20 cellular contexts compared by ENCODE assay signal in the genomic region with DNA sequence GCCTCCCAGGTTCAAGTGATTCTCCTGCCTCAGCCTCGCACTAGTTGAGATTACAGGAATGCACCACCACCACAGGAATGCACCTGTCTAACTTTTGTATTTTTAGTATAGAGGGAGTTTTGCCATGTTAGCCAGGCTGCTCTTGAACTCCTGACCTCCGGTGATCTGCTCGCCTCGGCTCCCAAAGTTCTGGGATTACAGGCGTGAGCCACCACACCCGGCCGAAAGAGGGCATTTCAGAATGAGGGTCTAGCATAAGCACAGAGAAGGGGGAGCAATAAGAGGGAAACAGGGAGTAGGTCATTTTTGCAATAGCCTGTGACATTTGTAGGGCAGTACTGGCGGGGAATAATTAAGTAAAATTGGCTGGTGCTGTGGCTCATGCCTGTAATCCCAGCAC. TPM values are rescaled to one million over a fixed set of nuclear protein-coding genes. Genes with fewer than 3 reads are reported as not detected.
DNase-seq lines count a peak whose midpoint lies in the region; ATAC-seq and TF ChIP-seq lines count a peak whose summit lies in the region.
"Had no signal": no experiment of that assay in that cellular context is flagged by ENCODE, and none has a peak within 500 bp of the region (broad histone marks: within the 10 kb centered on the region; RNA-seq: fewer than 3 reads in every experiment).

No MANE protein-coding gene starts in this region.

- no peaks in the 10 kb centered on the region for H3K36me3 ChIP-seq in mucosa of descending colon (ENCODE audit: low read depth)
- H3K36me3 ChIP-seq: brain microvascular endothelial cell, SJCRH30 had no signal

- no peaks in the 10 kb centered on the region for H3K9me3 ChIP-seq in mucosa of descending colon
- H3K9me3 ChIP-seq: BLaER1, SJCRH30 had no signal

- BruUV-seq in Calu3 (replicated peaks; lab: Mats Ljungman, UMichigan): no TSS peak

- DNase-seq in activated CD4-positive, alpha-beta T cell treated with anti-CD3 and anti-CD28 coated beads, Interleukin-2, amount 10 ng/mL, durations not matched to agents 24 days and 14 days: no peak
- no peak for DNase-seq in activated CD4-positive, alpha-beta T cell treated with anti-CD3 and anti-CD28 coated beads, Interleukin-2, amount 50 U/mL, for 48 hours
- no peak for DNase-seq in Calu3
- DNase-seq in neural crest cell (ENCODE audit: low read depth, low spot score): no peak
- no peak for DNase-seq in dedifferentiated amniotic fluid mesenchymal stem cell (ENCODE audit: extremely low spot score)
- no peak for DNase-seq in DMS79 (lab: John Stamatoyannopoulos, UW)
- no peak for DNase-seq in mucosa of descending colon
- DNase-seq: activated naive CD8-positive, alpha-beta T cell treated with anti-CD3 and anti-CD28 coated beads, Interleukin-2, amount 10 ng/mL, durations not matched to agents 7 days and 5 days; brain microvascular endothelial cell; cortex of kidney; DMS153; GF-D8; NCI-H1694 treated with DMSO at 0.1 percent for 48 hours; NCI-H226; SJCRH30; stimulated activated CD4-positive, alpha-beta T cell treated with anti-CD3 and anti-CD28 coated beads, Interleukin-4, amount 100 ng/mL, for 24 hours had no signal

- H3K4me3 Mint-ChIP-seq in activated CD4-positive, alpha-beta T cell treated with anti-CD3 and anti-CD28 coated beads, Interleukin-2, amount 10 ng/mL, durations not matched to agents 24 days and 14 days: peak overlapping the region; percentile 97
- H3K4me3 Mint-ChIP-seq in Calu3 (ENCODE audit: low read depth, unreplicated experiment) (peak overlapping the region; percentile 84), brain (peak overlapping the region; percentile 89 to 100 (median 99)), neural crest cell (peak overlapping the region; percentile 99)

- H3K4me3 ChIP-seq in mucosa of descending colon: no peak overlapping the region
- H3K4me3 ChIP-seq: BLaER1, GM12878, lung had no signal

- no peaks in the 10 kb centered on the region for H3K9me3 Mint-ChIP-seq in activated CD4-positive, alpha-beta T cell treated with anti-CD3 and anti-CD28 coated beads, Interleukin-2, amount 10 ng/mL, durations not matched to agents 24 days and 14 days
- H3K9me3 Mint-ChIP-seq in Calu3 (ENCODE audit: low read depth, unreplicated experiment): no peaks in the 10 kb centered on the region
- peaks cover 0 to 2% (median 0%) of the 10 kb centered on the region in 5 experiments for H3K9me3 Mint-ChIP-seq in brain
- no peaks in the 10 kb centered on the region for H3K9me3 Mint-ChIP-seq in neural crest cell
- H3K9me3 Mint-ChIP-seq: activated naive CD8-positive, alpha-beta T cell treated with anti-CD3 and anti-CD28 coated beads, Interleukin-2, amount 10 ng/mL, durations not matched to agents 7 days and 5 days had no signal

- peaks cover 2% of the 10 kb centered on the region for H3K27me3 Mint-ChIP-seq in activated CD4-positive, alpha-beta T cell treated with anti-CD3 and anti-CD28 coated beads, Interleukin-2, amount 10 ng/mL, durations not matched to agents 24 days and 14 days
- H3K27me3 Mint-ChIP-seq in Calu3 (ENCODE audit: unreplicated experiment) (no peaks in the 10 kb centered on the region), brain (peaks cover 5% of the 10 kb centered on the region), neural crest cell (ENCODE audit: low read depth) (no peaks in the 10 kb centered on the region)

- peaks cover 8% of the 10 kb centered on the region for H3K36me3 Mint-ChIP-seq in activated CD4-positive, alpha-beta T cell treated with anti-CD3 and anti-CD28 coated beads, Interleukin-2, amount 10 ng/mL, durations not matched to agents 24 days and 14 days (ENCODE audit: low read depth)
- H3K36me3 Mint-ChIP-seq in Calu3 (ENCODE audit: insufficient read depth, unreplicated experiment) (peaks cover 35% of the 10 kb centered on the region), brain (peaks cover 12% of the 10 kb centered on the region), neural crest cell (ENCODE audit: low read depth) (no peaks in the 10 kb centered on the region)
- H3K36me3 Mint-ChIP-seq: activated naive CD8-positive, alpha-beta T cell treated with anti-CD3 and anti-CD28 coated beads, Interleukin-2, amount 10 ng/mL, durations not matched to agents 7 days and 5 days had no signal

- CTCF ChIA-PET in Calu3 (lab: Charles Lee): interaction anchor here (0.6 to 2.1 kb wide), 3 partner anchors 9 to 386 kb away, joined by 4 to 7 read pairs (median 4); no protein-coding TSS in a partner anchor

- intact Hi-C loops in activated CD4-positive, alpha-beta T cell treated with anti-CD3 and anti-CD28 coated beads, Interleukin-2, amount 10 ng/mL, durations not matched to agents 24 days and 14 days (cut with micrococcal nuclease): loop anchor here (5.0 kb wide), 1 partner anchor 1914 kb away; the partner anchor contains the start of gene YPEL5
- intact Hi-C loops in Calu3 (cut with micrococcal nuclease; ENCODE audit: unreplicated experiment) (loop anchor here (5.0 kb wide), 1 partner anchor 54 kb away; no protein-coding TSS in a partner anchor), mucosa of descending colon (cut with DNase I, micrococcal nuclease) (no loop called here)

- H3K4me1 ChIP-seq in mucosa of descending colon (ENCODE audit: low read depth): peaks cover 5% of the 10 kb centered on the region
- H3K4me1 ChIP-seq: SJCRH30 had no signal

- H3K27ac Mint-ChIP-seq in activated CD4-positive, alpha-beta T cell treated with anti-CD3 and anti-CD28 coated beads, Interleukin-2, amount 10 ng/mL, durations not matched to agents 24 days and 14 days: no peak overlapping the region
- H3K27ac Mint-ChIP-seq in Calu3 (ENCODE audit: unreplicated experiment) (peak overlapping the region; percentile 78), brain (peak overlapping the region; percentile 48 to 100 (median 76)), neural crest cell (ENCODE audit: unreplicated experiment) (no peak overlapping the region)
- H3K27ac Mint-ChIP-seq: activated naive CD8-positive, alpha-beta T cell treated with anti-CD3 and anti-CD28 coated beads, Interleukin-2, amount 10 ng/mL, durations not matched to agents 7 days and 5 days had no signal

- H3K4me1 Mint-ChIP-seq in activated CD4-positive, alpha-beta T cell treated with anti-CD3 and anti-CD28 coated beads, Interleukin-2, amount 10 ng/mL, durations not matched to agents 24 days and 14 days: peaks cover 21% of the 10 kb centered on the region
- H3K4me1 Mint-ChIP-seq in Calu3 (ENCODE audit: low read depth, unreplicated experiment): peaks cover 25% of the 10 kb centered on the region
- peaks cover 39% of the 10 kb centered on the region for H3K4me1 Mint-ChIP-seq in brain
- H3K4me1 Mint-ChIP-seq in neural crest cell: peaks cover 27% of the 10 kb centered on the region

- TF ChIP-seq CTCF in Calu3 (IDR thresholded peaks at IDR 0.05; ENCODE audit: unreplicated experiment) (no peak), brain (conservative IDR thresholded peaks at IDR 0.05) (no peak), neural crest cell (conservative IDR thresholded peaks at IDR 0.05) (no peak), mucosa of descending colon (IDR thresholded peaks at IDR 0.05) (no peak)

- no peak for ATAC-seq in mucosa of descending colon
- ATAC-seq: GM12878 had no signal

RNA-seq across cellular contexts. Expression of gene SPAST, which starts 1.9 kb away (rescaled TPM):
- total RNA-seq in activated CD4-positive, alpha-beta T cell treated with anti-CD3 and anti-CD28 coated beads, Interleukin-2, amount 10 ng/mL, durations not matched to agents 24 days and 14 days: 19.5 and 20.9 TPM in 2 replicates
- total RNA-seq in Calu3 (2022) (18.5 and 18.8 TPM in 2 replicates), neural crest cell (34.1 and 34.6 TPM in 2 replicates), mucosa of descending colon (10 to 100 TPM; 17.2 to 18.9 (median 17.2) TPM)
- 13.3 TPM for polyA plus RNA-seq in brain (ENCODE audit: insufficient read depth, low read depth, low replicate concordance)

RNA-seq across cellular contexts. Expression of gene DPY30, which starts 21.8 kb away (rescaled TPM):
- 71.8 and 74.4 TPM in 2 replicates for total RNA-seq in activated CD4-positive, alpha-beta T cell treated with anti-CD3 and anti-CD28 coated beads, Interleukin-2, amount 10 ng/mL, durations not matched to agents 24 days and 14 days
- total RNA-seq in Calu3 (2022) (106 and 117 TPM in 2 replicates), neural crest cell (84.5 and 85.1 TPM in 2 replicates), mucosa of descending colon (10 to 100 TPM; 49.0 to 59.2 (median 49.0) TPM)
- 108 TPM for polyA plus RNA-seq in brain (ENCODE audit: insufficient read depth, low read depth, low replicate concordance)

RNA-seq across cellular contexts. Expression of gene MEMO1, which starts 50.6 kb away (rescaled TPM):
- total RNA-seq in activated CD4-positive, alpha-beta T cell treated with anti-CD3 and anti-CD28 coated beads, Interleukin-2, amount 10 ng/mL, durations not matched to agents 24 days and 14 days: 64.0 and 65.8 TPM in 2 replicates
- total RNA-seq in Calu3 (2022) (48.3 and 53.9 TPM in 2 replicates), neural crest cell (51.3 and 55.3 TPM in 2 replicates), mucosa of descending colon (10 to 100 TPM; 28.6 to 46.4 (median 29.2) TPM)
- polyA plus RNA-seq in brain (ENCODE audit: insufficient read depth, low read depth, low replicate concordance): 13.0 TPM

Comparison
In these comparisons a context has a peak if more than half of its experiments do, and no peak if none do; other contexts are left out.
1. H3K27ac Mint-ChIP-seq: peak in Calu3 (single experiment) and brain (5 of 5); none in activated CD4-positive, alpha-beta T cell treated with anti-CD3 and anti-CD28 coated beads, Interleukin-2, amount 10 ng/mL, durations not matched to agents 24 days and 14 days (single experiment) and neural crest cell (single experiment).
2. intact Hi-C loops: an anchor here in activated CD4-positive, alpha-beta T cell treated with anti-CD3 and anti-CD28 coated beads, Interleukin-2, amount 10 ng/mL, durations not matched to agents 24 days and 14 days (5.0 kb wide) and Calu3 (5.0 kb wide); none called in mucosa of descending colon.
3. Peak in every context shown above with its lines, with median percentiles within 50 percentile points of each other: H3K4me3 Mint-ChIP-seq.